24 cellular contexts compared by ENCODE assay signal in genomic region chr9:26637101-26637500, GRCh38.
DNase-seq lines count a peak whose midpoint lies in the region; ATAC-seq and TF ChIP-seq lines count a peak whose summit lies in the region.
"Had no signal": no experiment of that assay in that cellular context is flagged by ENCODE, and none has a peak within 500 bp of the region (broad histone marks: within the 10 kb centered on the region; RNA-seq: fewer than 3 reads in every experiment).

No MANE protein-coding gene starts in this region.

- TF ChIP-seq CTCF in AG04450 (IDR thresholded peaks at IDR 0.05; ENCODE audit: low read depth, low read length) (no peak), neural crest cell (conservative IDR thresholded peaks at IDR 0.05) (no peak)

- peaks cover 2% of the 10 kb centered on the region for H3K36me3 Mint-ChIP-seq in neural crest cell (ENCODE audit: low read depth)
- H3K36me3 Mint-ChIP-seq: CD8-positive, alpha-beta T cell had no signal

- H3K9me3 ChIP-seq in AG04450 (ENCODE audit: control insufficient read depth, insufficient read depth, low read length) (no peaks in the 10 kb centered on the region; the same call in 1 of the 2 replicates), HUES48 (ENCODE audit: control insufficient read depth, insufficient read depth, low read length) (no peaks in the 10 kb centered on the region)

- H3K27ac Mint-ChIP-seq in neural crest cell (ENCODE audit: unreplicated experiment) = no peak overlapping the region
- H3K27ac Mint-ChIP-seq: CD8-positive, alpha-beta T cell had no signal

- no peak for ATAC-seq in GM21619 (IDR thresholded peaks at IDR 0.05; ENCODE audit: unreplicated experiment)
- ATAC-seq: CD8-positive, alpha-beta T cell; HepG2; K562; Panc1; SK-N-SH treated with all-trans-retinoic acid at 6 μM for 48 hours had no signal

- POLR2A ChIA-PET in AG04450 (lab: Yijun Ruan, JAX) = no interaction called here

- H3K27ac ChIP-seq in AG04450 (ENCODE audit: low read depth, low read length) (peak overlapping the region; percentile 2), HUES48 (ENCODE audit: low read depth, low read length) (peak overlapping the region; percentile 43)
- H3K27ac ChIP-seq: 22Rv1; BLaER1 treated with 17β-estradiol and CSF1 and Interleukin-3, amounts not matched to agents 10 nM and 100 nM had no signal

- H3K9me3 Mint-ChIP-seq in neural crest cell = peaks cover 9% of the 10 kb centered on the region
- H3K9me3 Mint-ChIP-seq: CD8-positive, alpha-beta T cell had no signal

- H3K4me3 ChIP-seq in AG04450 (ENCODE audit: low read depth, low read length) (no peak overlapping the region), HUES48 (ENCODE audit: low read depth, low read length) (no peak overlapping the region)
- H3K4me3 ChIP-seq: BLaER1 treated with 17β-estradiol and CSF1 and Interleukin-3, amounts not matched to agents 10 nM and 100 nM; K562 had no signal

- DNase-seq in AG04450 (ENCODE audit: low read depth, low spot score) (no peak), iPS DF 19.7 (ENCODE audit: low read depth, low spot score) (peak; percentile 78), neural crest cell (ENCODE audit: low read depth, low spot score) (peak; percentile 2), NCI-H748 (lab: John Stamatoyannopoulos, UW; ENCODE audit: unreplicated experiment) (no peak), foreskin melanocyte (no peak)
- DNase-seq in activated CD4-positive, alpha-beta T cell treated with anti-CD3 and anti-CD28 coated beads for 4 hours = no peak
- DNase-seq: ACHN; Calu3; CD8-positive, alpha-beta T cell; DMS153; MM.1S; NCI-H1048; NCI-H1417 treated with DMSO at 0.1 percent for 48 hours; NCI-H187; NCI-H748 treated with DMSO at 0.1 percent for 48 hours; SIG-M5 had no signal

- no peak overlapping the region for H3K9ac ChIP-seq in HUES48 (ENCODE audit: low read depth, low read length)
- H3K9ac ChIP-seq: BLaER1 treated with 17β-estradiol and CSF1 and Interleukin-3, amounts not matched to agents 10 nM and 100 nM had no signal

- H3K4me1 ChIP-seq in HUES48 (ENCODE audit: control insufficient read depth, insufficient read depth, low read length) = peaks cover 17% of the 10 kb centered on the region
- H3K4me1 ChIP-seq: BLaER1 treated with 17β-estradiol and CSF1 and Interleukin-3, amounts not matched to agents 10 nM and 100 nM had no signal

- no peak overlapping the region for H3K4me3 Mint-ChIP-seq in neural crest cell
- H3K4me3 Mint-ChIP-seq: CD8-positive, alpha-beta T cell had no signal

- H3K36me3 ChIP-seq in HUES48 (ENCODE audit: control insufficient read depth, insufficient read depth, low read length) = no peaks in the 10 kb centered on the region
- H3K36me3 ChIP-seq: BLaER1 treated with 17β-estradiol and CSF1 and Interleukin-3, amounts not matched to agents 10 nM and 100 nM had no signal

- H3K27me3 ChIP-seq in AG04450 (ENCODE audit: control insufficient read depth, insufficient read depth, low read length) (no peaks in the 10 kb centered on the region), HUES48 (ENCODE audit: control insufficient read depth, insufficient read depth, low read length) (peaks cover 10% of the 10 kb centered on the region)
- H3K27me3 ChIP-seq: BLaER1 treated with 17β-estradiol and CSF1 and Interleukin-3, amounts not matched to agents 10 nM and 100 nM had no signal

- no peaks in the 10 kb centered on the region for H3K27me3 Mint-ChIP-seq in neural crest cell (ENCODE audit: low read depth)

- CTCF ChIA-PET in AG04450 (lab: Charles Lee) = no interaction called here

- peaks cover 26% of the 10 kb centered on the region for H3K4me1 Mint-ChIP-seq in neural crest cell

Comparison
In these comparisons a context has a peak if more than half of its experiments do, and no peak if none do; other contexts are left out.
1. DNase-seq: peak in iPS DF 19.7 (single experiment) and neural crest cell (single experiment); none in AG04450 (single experiment), NCI-H748 (single experiment), foreskin melanocyte (single experiment) and activated CD4-positive, alpha-beta T cell treated with anti-CD3 and anti-CD28 coated beads for 4 hours (0 of 2).